Comparison of ENCODE assay signal across 1 cellular context in the genomic region with DNA sequence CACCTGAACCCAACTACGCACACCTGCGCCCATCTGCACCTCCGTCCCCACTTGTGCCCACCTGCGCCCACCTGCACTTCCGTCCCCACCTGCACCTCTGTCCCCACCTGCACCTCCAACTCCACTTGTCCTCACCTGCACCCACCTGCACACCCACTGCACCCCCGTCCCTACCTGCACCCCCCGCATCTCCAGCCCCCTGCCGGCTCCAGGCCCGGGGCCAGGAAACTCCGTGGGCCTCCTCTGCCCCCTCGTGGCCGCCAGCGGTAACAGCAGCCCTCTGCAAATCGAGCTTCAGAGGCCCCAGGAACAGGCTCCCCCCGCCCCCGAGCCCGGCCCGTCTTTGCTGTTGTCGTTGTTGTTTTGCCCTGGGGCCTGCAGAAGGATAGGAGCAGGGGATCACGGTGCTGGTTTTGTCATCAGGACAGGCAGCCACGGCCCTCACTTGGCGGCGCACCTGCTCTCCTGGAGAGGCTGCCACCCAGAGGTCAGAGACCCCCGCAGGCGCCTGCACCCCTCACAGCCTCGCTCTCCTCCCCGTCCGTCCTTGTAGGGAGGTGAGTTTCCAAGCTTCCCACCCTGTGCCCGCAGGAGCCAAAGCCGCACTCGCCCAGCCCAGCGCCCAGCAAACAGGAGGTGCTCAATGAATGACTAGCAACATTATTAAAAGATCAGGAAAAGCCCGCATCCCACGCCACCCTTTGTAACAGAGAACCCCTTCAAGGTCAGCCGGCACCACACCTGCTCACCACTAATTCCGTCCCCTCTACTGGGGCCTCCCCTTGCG.
TF ChIP-seq lines count a peak whose summit lies in the region.

No MANE protein-coding gene starts in this region.

TF ChIP-seq in HEK293, 187 proteins besides CTCF, POLR2A, EP300 and RAD21 (continued from another document):
- peak; percentile 47; the same call in 1 of the 2 replicates for TF ChIP-seq ZNF639 (tag by site-specific recombination; IDR thresholded peaks at IDR 0.05)
- no peak for TF ChIP-seq ZNF792 (tag by site-specific recombination; IDR thresholded peaks at IDR 0.05)
- TF ChIP-seq ZBTB44 (tag by site-specific recombination; IDR thresholded peaks at IDR 0.05): no peak
- TF ChIP-seq REPIN1 (tag by site-specific recombination; IDR thresholded peaks at IDR 0.05; ENCODE audit: low read depth): no peak
- no peak for TF ChIP-seq OVOL3 (tag by site-specific recombination; IDR thresholded peaks at IDR 0.05)
- TF ChIP-seq ZNF549 (tag by site-specific recombination; IDR thresholded peaks at IDR 0.05): no peak
- TF ChIP-seq PRDM10 (tag by site-specific recombination; IDR thresholded peaks at IDR 0.05): no peak
- TF ChIP-seq ZNF571 (tag by site-specific recombination; IDR thresholded peaks at IDR 0.05): no peak
- TF ChIP-seq ZSCAN30 (tag by site-specific recombination; IDR thresholded peaks at IDR 0.05): no peak
- TF ChIP-seq HOXA7 (CRISPR knock-in tag; IDR thresholded peaks at IDR 0.05; ENCODE audit: borderline replicate concordance): no peak
- TF ChIP-seq GLI4 (tag by site-specific recombination; IDR thresholded peaks at IDR 0.05): 0 out of 2 replicates have a peak, but pooled peaks have one; percentile 67
- TF ChIP-seq ZNF473 (tag by site-specific recombination; IDR thresholded peaks at IDR 0.05): no peak
- TF ChIP-seq SP2 (tag by site-specific recombination; IDR thresholded peaks at IDR 0.05): no peak
- peak; percentile 91 for TF ChIP-seq ZBTB7A (tag by site-specific recombination; IDR thresholded peaks at IDR 0.05; ENCODE audit: low read depth)
- TF ChIP-seq ZNF843 (tag by site-specific recombination; IDR thresholded peaks at IDR 0.05): no peak
- no peak for TF ChIP-seq GLI2 (tag by site-specific recombination; IDR thresholded peaks at IDR 0.05; ENCODE audit: borderline replicate concordance, low read depth)
- TF ChIP-seq ZNF19 (tag by site-specific recombination; IDR thresholded peaks at IDR 0.05; ENCODE audit: low read depth): no peak
- no peak for TF ChIP-seq IKZF3 (tag by site-specific recombination; IDR thresholded peaks at IDR 0.05)
- TF ChIP-seq YY1 (tag by site-specific recombination; IDR thresholded peaks at IDR 0.05): no peak
- TF ChIP-seq, protein P1, sequence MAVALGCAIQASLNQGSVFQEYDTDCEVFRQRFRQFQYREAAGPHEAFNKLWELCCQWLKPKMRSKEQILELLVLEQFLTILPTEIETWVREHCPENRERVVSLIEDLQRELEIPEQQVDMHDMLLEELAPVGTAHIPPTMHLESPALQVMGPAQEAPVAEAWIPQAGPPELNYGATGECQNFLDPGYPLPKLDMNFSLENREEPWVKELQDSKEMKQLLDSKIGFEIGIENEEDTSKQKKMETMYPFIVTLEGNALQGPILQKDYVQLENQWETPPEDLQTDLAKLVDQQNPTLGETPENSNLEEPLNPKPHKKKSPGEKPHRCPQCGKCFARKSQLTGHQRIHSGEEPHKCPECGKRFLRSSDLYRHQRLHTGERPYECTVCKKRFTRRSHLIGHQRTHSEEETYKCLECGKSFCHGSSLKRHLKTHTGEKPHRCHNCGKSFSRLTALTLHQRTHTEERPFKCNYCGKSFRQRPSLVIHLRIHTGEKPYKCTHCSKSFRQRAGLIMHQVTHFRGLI (tag by site-specific recombination; IDR thresholded peaks at IDR 0.05): no peak
- no peak for TF ChIP-seq ZNF548 (tag by site-specific recombination; IDR thresholded peaks at IDR 0.05)
TF ChIP-seq in HEK293: peak in this region for 30.
